Comparison of ENCODE assay signal across 8 cellular contexts in the genomic region with DNA sequence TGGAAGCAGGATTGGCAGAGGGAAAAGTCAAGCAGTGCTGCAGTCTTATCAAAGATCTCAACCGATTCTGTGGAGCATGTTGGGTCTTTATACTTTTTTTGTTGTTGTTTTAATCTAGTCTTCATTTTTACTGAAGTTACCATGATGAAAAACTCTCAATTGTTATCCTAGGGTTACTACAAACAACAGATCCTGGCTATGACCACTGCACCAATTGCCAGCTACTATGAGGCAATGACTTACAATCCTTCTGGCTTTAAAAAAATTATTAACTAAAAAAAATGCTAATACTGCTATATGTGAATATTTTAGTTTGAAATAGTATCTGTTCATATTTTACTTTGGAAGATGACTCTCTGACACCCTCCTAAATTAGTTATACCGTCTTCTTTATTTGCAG.
"Had no signal": no experiment of that assay in that cellular context is flagged by ENCODE, and none has a peak within 500 bp of the region (broad histone marks: within the 10 kb centered on the region; RNA-seq: fewer than 3 reads in every experiment).

No MANE protein-coding gene starts in this region.

- H3K4me1 Mint-ChIP-seq: IgD-negative memory B cell had no signal

- H3K27ac ChIP-seq: HL-60 had no signal

- H3K27ac Mint-ChIP-seq: GM23338, HFFc6, IgD-negative memory B cell had no signal

- H3K4me3 ChIP-seq: GM23338, HAP-1 had no signal

- H3K4me1 ChIP-seq: HAP-1 had no signal

- H3K36me3 ChIP-seq: HAP-1 had no signal

- H2AFZ ChIP-seq: GM23338 had no signal

- H3K4me2 ChIP-seq: GM23338 had no signal

- ATAC-seq: GM23338, HCT116, HepG2 had no signal

- H3K4me3 Mint-ChIP-seq: GM23338, HFFc6, IgD-negative memory B cell had no signal

- DNase-seq: H7, HFFc6 had no signal
